Comparison of ENCODE assay signal across 2 cellular contexts in the genomic region with DNA sequence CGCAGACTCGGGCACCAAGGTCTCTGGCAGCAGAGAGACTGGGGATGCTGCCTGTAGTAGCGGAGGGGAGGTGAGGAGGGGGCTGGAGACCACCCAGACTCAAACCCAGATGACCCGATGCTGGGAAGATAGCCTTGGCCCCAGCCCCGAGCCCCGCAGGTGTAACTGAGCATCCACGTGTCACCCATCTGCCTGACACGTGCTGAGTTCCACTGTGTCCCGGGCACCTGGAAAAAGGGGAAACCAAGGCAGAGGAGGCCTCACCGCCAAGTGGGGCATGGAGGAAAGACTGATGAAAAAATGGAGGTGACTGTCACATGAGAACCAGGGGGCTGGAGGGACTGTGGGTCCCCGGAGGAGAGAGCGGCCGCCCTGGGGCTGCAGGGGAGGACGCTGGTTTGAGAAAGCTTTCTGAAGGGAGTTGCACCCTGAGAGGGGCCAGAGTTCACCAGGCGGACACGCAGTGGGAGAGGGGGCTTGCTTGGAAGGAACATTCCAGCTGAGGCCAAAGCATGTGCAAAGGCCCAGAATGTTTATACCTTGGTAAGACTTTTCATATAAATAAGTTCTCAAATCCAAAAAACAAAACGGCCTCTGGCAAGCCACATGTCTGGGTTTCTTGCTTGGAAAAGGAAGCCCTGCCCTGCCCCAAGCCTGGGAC.
A peak's percentile ranks its signal among the peaks of the same experiment; 100 is the strongest.
TF ChIP-seq lines count a peak whose summit lies in the region.

No MANE protein-coding gene starts in this region.

TF ChIP-seq in SK-N-SH treated with all-trans-retinoic acid at 6 μM for 48 hours, 23 proteins besides CTCF, POLR2A, EP300 and RAD21 (continued from another document):
- TF ChIP-seq TOX (CRISPR knock-in tag; IDR thresholded peaks at IDR 0.05; ENCODE audit: borderline replicate concordance) (no peak), SNAI2 (CRISPR knock-in tag; IDR thresholded peaks at IDR 0.05) (no peak), PPARA (CRISPR knock-in tag; IDR thresholded peaks at IDR 0.05; ENCODE audit: borderline replicate concordance) (no peak), ARNTL (CRISPR knock-in tag; IDR thresholded peaks at IDR 0.05; ENCODE audit: borderline replicate concordance, low read depth) (no peak), ZFP3 (CRISPR knock-in tag; IDR thresholded peaks at IDR 0.05) (0 out of 2 replicates have a peak, but pooled peaks have one; percentile 27)

TF ChIP-seq in SK-N-SH, 30 proteins besides CTCF, POLR2A, EP300 and RAD21 (continued from another document):
- TF ChIP-seq, protein P1, sequence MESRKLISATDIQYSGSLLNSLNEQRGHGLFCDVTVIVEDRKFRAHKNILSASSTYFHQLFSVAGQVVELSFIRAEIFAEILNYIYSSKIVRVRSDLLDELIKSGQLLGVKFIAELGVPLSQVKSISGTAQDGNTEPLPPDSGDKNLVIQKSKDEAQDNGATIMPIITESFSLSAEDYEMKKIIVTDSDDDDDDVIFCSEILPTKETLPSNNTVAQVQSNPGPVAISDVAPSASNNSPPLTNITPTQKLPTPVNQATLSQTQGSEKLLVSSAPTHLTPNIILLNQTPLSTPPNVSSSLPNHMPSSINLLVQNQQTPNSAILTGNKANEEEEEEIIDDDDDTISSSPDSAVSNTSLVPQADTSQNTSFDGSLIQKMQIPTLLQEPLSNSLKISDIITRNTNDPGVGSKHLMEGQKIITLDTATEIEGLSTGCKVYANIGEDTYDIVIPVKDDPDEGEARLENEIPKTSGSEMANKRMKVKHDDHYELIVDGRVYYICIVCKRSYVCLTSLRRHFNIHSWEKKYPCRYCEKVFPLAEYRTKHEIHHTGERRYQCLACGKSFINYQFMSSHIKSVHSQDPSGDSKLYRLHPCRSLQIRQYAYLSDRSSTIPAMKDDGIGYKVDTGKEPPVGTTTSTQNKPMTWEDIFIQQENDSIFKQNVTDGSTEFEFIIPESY (IDR thresholded peaks at IDR 0.05; ENCODE audit: borderline replicate concordance, low read depth), result no peak
- TF ChIP-seq GATA2 (CRISPR knock-in tag; IDR thresholded peaks at IDR 0.05) (no peak), NFIC (IDR thresholded peaks at IDR 0.05; ENCODE audit: borderline replicate concordance) (no peak), EZH2phosphoT487 (IDR thresholded peaks at IDR 0.05; ENCODE audit: borderline replicate concordance, low read depth) (no peak), RCOR1 (IDR thresholded peaks at IDR 0.05; ENCODE audit: low read length) (no peak), SIN3A (IDR thresholded peaks at IDR 0.05; ENCODE audit: borderline replicate concordance, low read depth, low read length) (no peak), JUND (IDR thresholded peaks at IDR 0.05) (no peak), NRF1 (IDR thresholded peaks at IDR 0.05; ENCODE audit: low read depth, low read length) (no peak), RFX5 (IDR thresholded peaks at IDR 0.05; ENCODE audit: low read length) (no peak), RXRA (IDR thresholded peaks at IDR 0.05; ENCODE audit: borderline replicate concordance, low read depth) (no peak), FOXJ3 (CRISPR knock-in tag; IDR thresholded peaks at IDR 0.05) (no peak), FOXM1 (IDR thresholded peaks at IDR 0.05; ENCODE audit: low read depth) (no peak), MXI1 (IDR thresholded peaks at IDR 0.05; ENCODE audit: low read depth, low read length) (no peak), ELF1 (IDR thresholded peaks at IDR 0.05) (no peak), GABPA (IDR thresholded peaks at IDR 0.05; ENCODE audit: low read depth) (no peak), TEAD4 (IDR thresholded peaks at IDR 0.05; ENCODE audit: borderline replicate concordance, insufficient read depth) (no peak), USF1 (IDR thresholded peaks at IDR 0.05; ENCODE audit: borderline replicate concordance, low read depth) (no peak)
TF ChIP-seq in SK-N-SH: peak in this region for 0.
